ENCODE assay signal across 15 cellular contexts in the genomic region with DNA sequence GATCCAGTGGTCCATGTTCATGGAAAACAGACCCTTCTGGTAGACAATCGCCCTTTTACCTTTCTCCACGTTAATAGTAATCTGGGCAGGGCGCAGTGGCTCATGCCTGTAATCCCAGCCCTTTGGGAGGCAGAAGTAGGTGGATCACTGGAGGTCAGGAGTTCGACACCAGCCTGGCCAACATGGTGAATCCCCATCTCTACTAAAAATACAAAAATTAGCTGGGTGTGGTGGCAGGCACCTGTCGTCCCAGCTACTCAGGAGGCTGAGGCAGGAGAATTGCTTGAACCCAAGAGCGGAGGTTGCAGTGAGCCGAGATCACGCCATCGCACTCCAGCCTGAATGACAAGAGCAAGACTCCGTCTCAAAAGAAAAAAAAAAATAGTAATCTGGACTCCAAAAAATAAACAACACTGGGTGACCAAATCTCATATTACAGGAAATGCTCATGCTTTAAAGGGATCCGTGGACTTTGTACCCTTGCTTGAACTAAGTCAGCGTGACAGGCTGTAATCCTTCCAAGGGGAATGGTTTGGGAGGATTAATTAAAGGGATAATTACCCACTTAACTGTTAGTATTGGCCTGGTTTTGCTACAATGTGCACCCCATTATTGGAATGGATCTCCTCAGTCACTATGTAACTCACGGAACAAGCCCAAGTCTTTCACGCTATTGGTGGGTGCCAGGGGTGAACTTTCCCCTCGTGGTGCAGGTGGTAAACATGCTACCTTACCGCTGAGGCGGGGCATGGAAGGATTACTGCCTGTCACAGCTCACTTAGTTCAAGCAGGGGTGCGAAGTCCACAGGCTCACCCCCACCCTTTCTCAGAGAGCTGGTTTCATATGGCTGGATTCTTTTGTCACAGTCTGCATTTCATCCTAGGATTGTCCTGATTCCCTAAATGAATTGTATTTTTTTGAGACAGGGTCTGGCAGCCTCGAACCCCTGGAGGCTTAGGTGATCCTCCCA. TPM values are rescaled to one million over a fixed set of nuclear protein-coding genes. Genes with fewer than 3 reads are reported as not detected.
DNase-seq lines count a peak whose midpoint lies in the region; ATAC-seq, FAIRE-seq and TF ChIP-seq lines count a peak whose summit lies in the region.
"Had no signal": no experiment of that assay in that cellular context is flagged by ENCODE, and none has a peak within 500 bp of the region (broad histone marks: within the 10 kb centered on the region; RNA-seq: fewer than 3 reads in every experiment).

No MANE protein-coding gene starts in this region.

- no peaks in the 10 kb centered on the region for H3K36me3 ChIP-seq in SK-N-SH (replicated peaks in 1 of 2; ENCODE audit: control insufficient read depth in 1 of 2, insufficient read depth in 2 of 2, low read length in 1 of 2)
- H3K36me3 ChIP-seq in HepG2 (replicated peaks in 1 of 2; ENCODE audit: control insufficient read depth in 1 of 2, insufficient read depth in 2 of 2, low read length in 2 of 2): no peaks in the 10 kb centered on the region
- H3K36me3 ChIP-seq: neutrophil had no signal

- intact Hi-C loops in HepG2 (cut with micrococcal nuclease; ENCODE audit: unreplicated experiment): no loop called here

- FAIRE-seq in HepG2 (lab: Jason Lieb, UNC): peak; percentile 92

- H3K4me1 ChIP-seq in SK-N-SH (ENCODE audit: control insufficient read depth in 1 of 2, insufficient read depth in 2 of 2, low read depth in 1 of 2, low read length in 1 of 2) (no peaks in the 10 kb centered on the region; a peak in 1 of 4 replicates), HepG2 (ENCODE audit: insufficient read depth, low read length) (peaks cover 75% of the 10 kb centered on the region)

- TSS peak; percentile 82 for BruUV-seq in HepG2 (replicated peaks; lab: Mats Ljungman, UMichigan)

- H3K27ac ChIP-seq in SK-N-SH (ENCODE audit: low read depth in 2 of 2, low read length in 1 of 2) (no peak overlapping the region), HepG2 (ENCODE audit: extremely low read length, insufficient read depth, low read length) (peak overlapping the region; percentile 93)

- H3K4me3 ChIP-seq in SK-N-SH (ENCODE audit: low read depth in 2 of 2, low read length in 1 of 2): no peak overlapping the region
- H3K4me3 ChIP-seq in HepG2 (replicated peaks in 1 of 3; ENCODE audit: insufficient read depth in 1 of 3, low read depth in 2 of 3, low read length in 3 of 3): peak overlapping the region in 2 of 3 experiments; percentile 26 to 54; a peak in 4 of 6 replicates

- DNase-seq in SK-N-SH (no peak), SW480 (ENCODE audit: low spot score) (peak; percentile 79), HepG2 (ENCODE audit: low spot score) (peak; percentile 97), RKO (ENCODE audit: low spot score) (no peak), GM13977 (ENCODE audit: low spot score) (no peak), COLO829 (ENCODE audit: low spot score) (no peak)
- DNase-seq: activated naive CD8-positive, alpha-beta T cell treated with anti-CD3 and anti-CD28 coated beads for 36 hours; central memory CD4-positive, alpha-beta T cell; glutamatergic neuron; left ventricle myocardium superior; NCI-H2081 treated with DMSO at 0.1 percent for 48 hours had no signal

- H3K4me2 ChIP-seq in SK-N-SH (no peak overlapping the region), HepG2 (ENCODE audit: low read depth, low read length) (peak overlapping the region; percentile 71)

- no peak for TF ChIP-seq CTCF in SK-N-SH (IDR thresholded peaks at IDR 0.05)
- TF ChIP-seq CTCF in HepG2 (CRISPR knock-in tag; IDR thresholded peaks at IDR 0.05): 0 out of 2 replicates have a peak, but pooled peaks have one; percentile 2
- TF ChIP-seq CTCF in GM13977 (IDR thresholded peaks at IDR 0.05; ENCODE audit: extremely low read depth, insufficient read depth, missing control alignments): no peak

- H3K9ac ChIP-seq in SK-N-SH: no peak overlapping the region
- H3K9ac ChIP-seq in HepG2 (ENCODE audit: insufficient read depth, low read depth, low read length): peak overlapping the region; percentile 64

- no peaks in the 10 kb centered on the region for H3F3A ChIP-seq in SK-N-SH (replicated peaks; ENCODE audit: insufficient read depth)

- peak; percentile 52 to 53; a peak in 3 of 4 replicates for TF ChIP-seq POLR2A in HepG2 (IDR thresholded peaks at IDR 0.05; ENCODE audit: insufficient read depth in 1 of 2, low read depth in 2 of 2, low read length in 2 of 2)

- TF ChIP-seq RAD21 in SK-N-SH (IDR thresholded peaks at IDR 0.05; ENCODE audit: low read length) (no peak), HepG2 (CRISPR knock-in tag; IDR thresholded peaks at IDR 0.05) (no peak)

- H2AFZ ChIP-seq in SK-N-SH (ENCODE audit: low read depth) (no peak overlapping the region), HepG2 (ENCODE audit: low read length) (peak overlapping the region; percentile 59)

- CTCF ChIA-PET in SK-N-SH (lab: Yijun Ruan, JAX) (interaction anchor here (2.3 to 2.5 kb wide), 2 partner anchors 39 to 130 kb away, joined by 9 to 14 read pairs; no protein-coding TSS in a partner anchor), HepG2 (lab: Yijun Ruan, JAX; ENCODE audit: low intra/inter-chr PET ratio, low total read pairs) (interaction anchor here (2.0 to 2.8 kb wide), 2 partner anchors 24 to 130 kb away, joined by 9 to 33 read pairs; no protein-coding TSS in a partner anchor)

- H3K79me2 ChIP-seq in SK-N-SH (ENCODE audit: insufficient read depth) (no peaks in the 10 kb centered on the region), HepG2 (ENCODE audit: insufficient read depth, low read length) (peaks cover 14% of the 10 kb centered on the region)

- H3K9me3 ChIP-seq in SK-N-SH (no peaks in the 10 kb centered on the region), HepG2 (ENCODE audit: low read length) (no peaks in the 10 kb centered on the region)
- H3K9me3 ChIP-seq: neutrophil had no signal

- POLR2A ChIA-PET in SK-N-SH (lab: Yijun Ruan, JAX): no interaction called here
- POLR2A ChIA-PET in HepG2 (lab: Yijun Ruan, JAX): interaction anchor here (0.7 to 5.9 kb wide), 26 partner anchors 9 to 258 kb away, joined by 3 to 74 read pairs (median 7); partner anchors contain the start of genes ERCC3, IWS1 and PROC

- no peaks in the 10 kb centered on the region for H3K27me3 ChIP-seq in SK-N-SH (ENCODE audit: insufficient read depth)
- H3K27me3 ChIP-seq in HepG2 (ENCODE audit: control insufficient read depth in 1 of 2, insufficient read depth in 2 of 2, low read length in 2 of 2): no peaks in the 10 kb centered on the region
- H3K27me3 ChIP-seq: neutrophil had no signal

- no peaks in the 10 kb centered on the region for H4K20me1 ChIP-seq in SK-N-SH (ENCODE audit: insufficient read depth)
- no peaks in the 10 kb centered on the region for H4K20me1 ChIP-seq in HepG2 (ENCODE audit: insufficient read depth, low read length)

- TF ChIP-seq EP300 in SK-N-SH (IDR thresholded peaks at IDR 0.05; ENCODE audit: borderline replicate concordance in 1 of 2, low read depth in 1 of 2, low read length in 1 of 2) (no peak), HepG2 (IDR thresholded peaks at IDR 0.05; ENCODE audit: low read depth in 2 of 2, low read length in 2 of 2) (peak; percentile 86 to 88), HepG2 (CRISPR knock-in tag; IDR thresholded peaks at IDR 0.05; ENCODE audit: borderline replicate concordance) (peak; percentile 96)

- WGBS in SK-N-SH (ENCODE audit: low lambda C conversion rate): 81% methylated on average over 19 of the region's 19 CpGs
- WGBS in HepG2 (ENCODE audit: low lambda C conversion rate): 26% methylated on average over 19 of the region's 19 CpGs

- H3K9me2 ChIP-seq in SK-N-SH: no peaks in the 10 kb centered on the region

- in situ Hi-C loops in HepG2 (cut with HindIII; ENCODE audit: extremely low pct_ligation_motif_present, low pct_unique_long_range_greater_than_20kb) (loop anchor here (5.0 kb wide), 1 partner anchor 128 kb away; no protein-coding TSS in a partner anchor), GM13977 (cut with MboI; ENCODE audit: low pct_unique_long_range_greater_than_20kb, low sequenced_read_pairs, unreplicated experiment) (no loop called here)

- peak; percentile 62; the same call in 2 of the 3 replicates for ATAC-seq in SK-N-SH treated with all-trans-retinoic acid at 6 μM for 48 hours
- peak; percentile 85 for ATAC-seq in HepG2
- no peak for ATAC-seq in HG03432 (IDR thresholded peaks at IDR 0.05; ENCODE audit: unreplicated experiment)
- ATAC-seq: left ventricle myocardium superior had no signal

TF ChIP-seq in SK-N-SH treated with all-trans-retinoic acid at 6 μM for 48 hours, 23 proteins besides CTCF, POLR2A, EP300 and RAD21 (continues in another document):
- TF ChIP-seq ZNF8 (CRISPR knock-in tag; IDR thresholded peaks at IDR 0.05) (no peak), ZNF70 (CRISPR knock-in tag; IDR thresholded peaks at IDR 0.05) (no peak)

TF ChIP-seq in SK-N-SH, 30 proteins besides CTCF, POLR2A, EP300 and RAD21 (continues in another document):
- TF ChIP-seq TAF1 (IDR thresholded peaks at IDR 0.05; ENCODE audit: borderline replicate concordance, low read depth, low read length): no peak

RNA-seq across cellular contexts. Expression of gene PROC, which starts 36.7 kb away (rescaled TPM):
- polyA plus RNA-seq in SK-N-SH (2012; rRNA removed) (0.06 and 0.10 TPM in 2 replicates), HepG2 (2011; rRNA removed) (185 and 266 TPM in 2 replicates)
- polyA plus RNA-seq in SK-N-SH (2012; cell fraction: cytosol; rRNA removed): 0.06 and 0.22 TPM in 2 replicates
- 0.31 and 0.33 TPM in 2 replicates for polyA plus RNA-seq in SK-N-SH (2012; cell fraction: nucleus; rRNA removed)
- total RNA-seq in HepG2 (2016; rRNA removed; fragmentation: Illumina TruSeq; extraction: Trizol): 52.1 and 134 TPM in 2 replicates
- 19.2 and 23.2 TPM in 2 replicates for total RNA-seq in HepG2 (2016; cell fraction: cytosol; rRNA removed; fragmentation: Illumina TruSeq; extraction: Trizol; ENCODE audit: low read depth)
- total RNA-seq in HepG2 (2016; cell fraction: insoluble cytoplasmic fraction; rRNA removed; fragmentation: Illumina TruSeq; extraction: Trizol): 49.9 and 134 TPM in 2 replicates
- 37.4 and 38.6 TPM in 2 replicates for total RNA-seq in HepG2 (2016; cell fraction: membrane; rRNA removed; fragmentation: Illumina TruSeq; extraction: Trizol)
- total RNA-seq in HepG2 (2016; cell fraction: nucleus; rRNA removed; fragmentation: Illumina TruSeq; extraction: Trizol): 166 and 178 TPM in 2 replicates
- 113 and 166 TPM in 2 replicates for polyA plus RNA-seq in HepG2 (2011; cell fraction: cytosol; rRNA removed)
- polyA plus RNA-seq in HepG2 (2011; cell fraction: nucleus; rRNA removed): 1,267 and 1,304 TPM in 2 replicates
- polyA plus RNA-seq in HepG2 (2012): 232 and 321 TPM in 2 replicates
- polyA plus RNA-seq in HepG2 (2016; cell fraction: cytosol; fragmentation: Illumina TruSeq; extraction: Trizol; ENCODE audit: low read depth): 17.2 and 19.9 TPM in 2 replicates
- polyA plus RNA-seq in HepG2 (2016; cell fraction: insoluble cytoplasmic fraction; fragmentation: Illumina TruSeq; extraction: Trizol; ENCODE audit: low read depth): 48.9 and 49.8 TPM in 2 replicates
- polyA plus RNA-seq in HepG2 (2016; cell fraction: membrane; fragmentation: Illumina TruSeq; extraction: Trizol; ENCODE audit: low read depth): 22.9 and 24.9 TPM in 2 replicates
- polyA plus RNA-seq in HepG2 (2016; cell fraction: nucleus; fragmentation: Illumina TruSeq; extraction: Trizol; ENCODE audit: insufficient read depth, low read depth): 354 and 380 TPM in 2 replicates
- polyA minus RNA-seq in HepG2 (2011; rRNA and poly(A)+ RNA removed; ENCODE audit: low replicate concordance): 241 TPM in 1 of 2 replicates, not detected in the other
- 64.7 and 65.5 TPM in 2 replicates for polyA minus RNA-seq in HepG2 (2011; cell fraction: cytosol; rRNA and poly(A)+ RNA removed)
- polyA minus RNA-seq in HepG2 (2011; cell fraction: nucleus; rRNA and poly(A)+ RNA removed): 172 and 188 TPM in 2 replicates
- total RNA-seq: activated naive CD8-positive, alpha-beta T cell treated with anti-CD3 and anti-CD28 coated beads for 36 hours; left ventricle myocardium superior; LHCN-M2 had no signal

Comparison
In these comparisons a context has a peak if more than half of its experiments do, and no peak if none do; other contexts are left out.
1. DNase-seq: peak in SW480 (single experiment) and HepG2 (single experiment); none in SK-N-SH (single experiment), RKO (single experiment), GM13977 (single experiment) and COLO829 (single experiment).
2. H3K4me3 ChIP-seq: peak in HepG2 (2 of 3); none in SK-N-SH (0 of 2).
3. RNA of gene PROC, which starts 36.7 kb away (polyA plus RNA-seq): 17.2 to 1,304 TPM in HepG2; 0.06 to 0.33 TPM in SK-N-SH; every median in the first group is over 10 times any median in the second.